18 cellular contexts compared by ENCODE assay signal in genomic region chr4:38365748-38366310, GRCh38.
DNase-seq lines count a peak whose midpoint lies in the region; TF ChIP-seq lines count a peak whose summit lies in the region.
"Had no signal": no experiment of that assay in that cellular context is flagged by ENCODE, and none has a peak within 500 bp of the region (broad histone marks: within the 10 kb centered on the region; RNA-seq: fewer than 3 reads in every experiment).

No MANE protein-coding gene starts in this region.

- no peaks in the 10 kb centered on the region for H3K9me3 Mint-ChIP-seq in nephron
- H3K9me3 Mint-ChIP-seq: dendritic cell treated with granulocyte-macrophage colony-stimulating factor and Interleukin-4, amounts not matched to agents 40 ng/mL and 50 ng/mL, for 4 days had no signal

- no peaks in the 10 kb centered on the region for H3K36me3 Mint-ChIP-seq in nephron (ENCODE audit: low read depth)

- no peak overlapping the region for H4K91ac ChIP-seq in trophoblast cell (ENCODE audit: low read depth, low read length)

- no peak for TF ChIP-seq EP300 in sigmoid colon (IDR thresholded peaks at IDR 0.05)

- intact Hi-C loops in sigmoid colon (cut with DNase I): no loop called here

- H3K4me3 Mint-ChIP-seq in nephron: no peak overlapping the region
- H3K4me3 Mint-ChIP-seq: dendritic cell treated with granulocyte-macrophage colony-stimulating factor and Interleukin-4, amounts not matched to agents 40 ng/mL and 50 ng/mL, for 4 days had no signal

- H3K79me2 ChIP-seq in trophoblast cell (ENCODE audit: control insufficient read depth, insufficient read depth, low read length, poor library complexity): no peaks in the 10 kb centered on the region

- H3K18ac ChIP-seq in trophoblast cell (ENCODE audit: low read length): no peak overlapping the region

- no peak overlapping the region for H3K4ac ChIP-seq in trophoblast cell (ENCODE audit: low read depth, low read length)

- H3K4me1 ChIP-seq in SJCRH30 (peaks cover 17% of the 10 kb centered on the region), trophoblast cell (ENCODE audit: control insufficient read depth in 1 of 2, insufficient read depth in 2 of 2, low read length in 2 of 2) (no peaks in the 10 kb centered on the region), sigmoid colon (peaks cover 0 to 32% (median 26%) of the 10 kb centered on the region in 4 donors)

- DNase-seq in COR-L47 (lab: John Stamatoyannopoulos, UW) (peak; percentile 59), LNCaP clone FGC (ENCODE audit: low read depth) (peak; percentile 48), SJCRH30 (peak; percentile 29 to 54), trophoblast cell (no peak), globus pallidus (ENCODE audit: low spot score) (no peak), sigmoid colon (no peak), erythroblast (lab: John Stamatoyannopoulos, UW) (no peak)
- DNase-seq: activated CD4-positive, alpha-beta T cell treated with anti-CD3 and anti-CD28 coated beads for 1 hour; activated naive CD4-positive, alpha-beta T cell; AML-193; glutamatergic neuron; NCI-H2227 treated with DMSO at 0.1 percent for 48 hours; T-helper 9 cell had no signal

- no peaks in the 10 kb centered on the region for H3K79me1 ChIP-seq in trophoblast cell (ENCODE audit: low read length)

- H3K23ac ChIP-seq in trophoblast cell (ENCODE audit: low read length): no peak overlapping the region

- H3K27me3 ChIP-seq in SJCRH30 (no peaks in the 10 kb centered on the region), trophoblast cell (ENCODE audit: insufficient read depth, low read length) (no peaks in the 10 kb centered on the region), sigmoid colon (no peaks in the 10 kb centered on the region)
- H3K27me3 ChIP-seq: neutrophil, right lobe of liver, testis had no signal

- H3K9me3 ChIP-seq in SJCRH30 (replicated peaks): no peaks in the 10 kb centered on the region
- no peaks in the 10 kb centered on the region for H3K9me3 ChIP-seq in trophoblast cell (ENCODE audit: insufficient read depth, low read depth, low read length)
- H3K9me3 ChIP-seq in sigmoid colon: no peaks in the 10 kb centered on the region
- H3K9me3 ChIP-seq: neutrophil, right lobe of liver, testis had no signal

- TF ChIP-seq POLR2A in sigmoid colon (IDR thresholded peaks at IDR 0.05) (no peak), erythroblast (IDR thresholded peaks at IDR 0.05; ENCODE audit: low read length) (no peak)

- TF ChIP-seq CTCF in LNCaP clone FGC (IDR thresholded peaks at IDR 0.05; ENCODE audit: control insufficient read depth, extremely low read depth, insufficient read depth) (no peak), nephron (IDR thresholded peaks at IDR 0.05; ENCODE audit: unreplicated experiment in 3 of 3) (no peak), sigmoid colon (IDR thresholded peaks at IDR 0.05) (no peak)

- no peaks in the 10 kb centered on the region for H3K27me3 Mint-ChIP-seq in nephron (ENCODE audit: low read depth)
- H3K27me3 Mint-ChIP-seq: dendritic cell treated with granulocyte-macrophage colony-stimulating factor and Interleukin-4, amounts not matched to agents 40 ng/mL and 50 ng/mL, for 4 days had no signal

- no peak overlapping the region for H2AK5ac ChIP-seq in trophoblast cell (ENCODE audit: low read length)

- no peak overlapping the region for H2BK5ac ChIP-seq in trophoblast cell (ENCODE audit: low read depth, low read length, poor library complexity)

- no CpG with 5 or more reads among the region's 8 CpGs for WGBS in trophoblast cell (ENCODE audit: extremely low coverage, insufficient coverage, insufficient read length)
- 32 to 67% methylated on average over 8 of the region's 8 CpGs for WGBS in sigmoid colon, 2 donors

- H4K12ac ChIP-seq in trophoblast cell (ENCODE audit: low read depth, low read length): no peak overlapping the region

- H3K36me3 ChIP-seq in SJCRH30 (no peaks in the 10 kb centered on the region), trophoblast cell (ENCODE audit: control insufficient read depth in 1 of 2, insufficient read depth in 2 of 2, low read length in 2 of 2) (no peaks in the 10 kb centered on the region), sigmoid colon (no peaks in the 10 kb centered on the region)
- H3K36me3 ChIP-seq: neutrophil, right lobe of liver had no signal

- H2AFZ ChIP-seq in trophoblast cell (ENCODE audit: insufficient read depth, low read length, poor library complexity): no peak overlapping the region

- no peak overlapping the region for H3K14ac ChIP-seq in trophoblast cell (ENCODE audit: low read length)

- no peak overlapping the region for H4K8ac ChIP-seq in trophoblast cell (ENCODE audit: low read depth, low read length)

- H3K4me3 ChIP-seq in LNCaP clone FGC (ENCODE audit: low read depth, low read length): no peak overlapping the region
- H3K4me3 ChIP-seq in SJCRH30: no peak overlapping the region
- no peak overlapping the region for H3K4me3 ChIP-seq in trophoblast cell (ENCODE audit: low read depth, low read length)
- H3K4me3 ChIP-seq in sigmoid colon: no peak overlapping the region
- H3K4me3 ChIP-seq: right lobe of liver, testis had no signal

- no peak overlapping the region for H2BK120ac ChIP-seq in trophoblast cell (ENCODE audit: insufficient read depth, low read length, poor library complexity)

- no peak overlapping the region for H2BK12ac ChIP-seq in trophoblast cell (ENCODE audit: low read length)

- peak overlapping the region; percentile 70 to 89 (median 74) for H3K27ac Mint-ChIP-seq in nephron
- H3K27ac Mint-ChIP-seq: dendritic cell treated with granulocyte-macrophage colony-stimulating factor and Interleukin-4, amounts not matched to agents 40 ng/mL and 50 ng/mL, for 4 days had no signal

- H3K9ac ChIP-seq in trophoblast cell (ENCODE audit: low read length): no peak overlapping the region

- no peak overlapping the region for H3K27ac ChIP-seq in SJCRH30
- H3K27ac ChIP-seq in trophoblast cell (ENCODE audit: low read depth, low read length): no peak overlapping the region
- peak overlapping the region in 1 of 4 donors; percentile 26 for H3K27ac ChIP-seq in sigmoid colon
- H3K27ac ChIP-seq: neutrophil had no signal

- H3K4me1 Mint-ChIP-seq in nephron: peaks cover 42% of the 10 kb centered on the region

- no peak overlapping the region for H3K4me2 ChIP-seq in trophoblast cell (ENCODE audit: low read length)

Comparison
In these comparisons a context has a peak if more than half of its experiments do, and no peak if none do; other contexts are left out.
1. DNase-seq: peak in COR-L47 (single experiment), LNCaP clone FGC (single experiment) and SJCRH30 (2 of 2); none in trophoblast cell (0 of 2), globus pallidus (single experiment), sigmoid colon (single experiment) and erythroblast (0 of 2).